1 cellular context compared by ENCODE assay signal in the genomic region with DNA sequence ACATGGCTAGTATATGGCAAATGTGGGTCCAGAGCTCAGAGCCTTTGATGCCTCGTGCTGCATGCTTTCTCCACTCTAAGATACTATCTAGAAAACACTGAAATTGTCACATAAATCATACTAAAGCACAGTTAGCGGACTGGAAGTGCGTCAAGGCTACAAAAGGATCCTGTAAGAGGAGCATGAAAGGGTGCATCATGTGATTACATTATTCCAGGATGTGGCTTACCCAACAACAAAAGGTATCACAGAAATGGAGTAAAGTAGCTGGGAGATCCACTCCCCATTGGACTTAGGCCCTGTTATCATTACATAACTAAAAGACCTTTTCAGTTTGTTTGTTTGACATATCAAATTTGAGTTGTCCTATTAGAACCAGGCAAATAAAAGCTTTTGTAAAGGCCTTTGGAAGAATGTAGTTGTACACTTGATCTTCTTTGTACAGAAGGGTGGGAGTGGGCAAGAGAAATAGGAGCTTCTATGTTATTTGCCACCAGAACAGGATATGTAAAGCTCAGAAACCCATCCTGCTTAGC.
A peak's percentile ranks its signal among the peaks of the same experiment; 100 is the strongest.
TF ChIP-seq lines count a peak whose summit lies in the region.

No MANE protein-coding gene starts in this region.

TF ChIP-seq in HepG2, 621 proteins besides CTCF, POLR2A, EP300 and RAD21 (continued from another document and continues in another):
- TF ChIP-seq SKIL (CRISPR knock-in tag; IDR thresholded peaks at IDR 0.05; ENCODE audit: borderline replicate concordance): no peak
- TF ChIP-seq SMYD3 (CRISPR knock-in tag; IDR thresholded peaks at IDR 0.05): no peak
- TF ChIP-seq MLLT10 (CRISPR knock-in tag; IDR thresholded peaks at IDR 0.05): no peak
- TF ChIP-seq ETV5 (CRISPR knock-in tag; IDR thresholded peaks at IDR 0.05; ENCODE audit: borderline replicate concordance): peak; percentile 56; the same call in 1 of the 2 replicates
- TF ChIP-seq RBAK (CRISPR knock-in tag; IDR thresholded peaks at IDR 0.05): no peak
- TF ChIP-seq ZNF879 (CRISPR knock-in tag; IDR thresholded peaks at IDR 0.05): no peak
- TF ChIP-seq, protein P1, sequence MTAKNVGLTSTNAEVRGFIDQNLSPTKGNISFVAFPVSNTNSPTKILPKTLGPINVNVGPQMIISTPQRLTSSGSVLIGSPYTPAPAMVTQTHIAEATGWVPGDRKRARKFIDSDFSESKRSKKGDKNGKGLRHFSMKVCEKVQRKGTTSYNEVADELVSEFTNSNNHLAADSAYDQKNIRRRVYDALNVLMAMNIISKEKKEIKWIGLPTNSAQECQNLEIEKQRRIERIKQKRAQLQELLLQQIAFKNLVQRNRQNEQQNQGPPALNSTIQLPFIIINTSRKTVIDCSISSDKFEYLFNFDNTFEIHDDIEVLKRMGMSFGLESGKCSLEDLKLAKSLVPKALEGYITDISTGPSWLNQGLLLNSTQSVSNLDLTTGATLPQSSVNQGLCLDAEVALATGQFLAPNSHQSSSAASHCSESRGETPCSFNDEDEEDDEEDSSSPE (CRISPR knock-in tag; IDR thresholded peaks at IDR 0.05): no peak
- 0 out of 2 replicates have a peak, but pooled peaks have one; percentile 7 for TF ChIP-seq FOSL2 (CRISPR knock-in tag; IDR thresholded peaks at IDR 0.05)
- TF ChIP-seq ZNF382 (CRISPR knock-in tag; IDR thresholded peaks at IDR 0.05; ENCODE audit: borderline replicate concordance): no peak
- no peak for TF ChIP-seq ZNF749 (CRISPR knock-in tag; IDR thresholded peaks at IDR 0.05; ENCODE audit: borderline replicate concordance)
- no peak for TF ChIP-seq ZBTB8A (CRISPR knock-in tag; IDR thresholded peaks at IDR 0.05; ENCODE audit: borderline replicate concordance, low read depth)
- TF ChIP-seq HNRNPK (IDR thresholded peaks at IDR 0.05; ENCODE audit: low read depth, low read length, poor library complexity, severe bottlenecking): no peak
- no peak for TF ChIP-seq GATAD1 (CRISPR knock-in tag; IDR thresholded peaks at IDR 0.05)
- no peak for TF ChIP-seq MYPOP (CRISPR knock-in tag; IDR thresholded peaks at IDR 0.05)
- no peak for TF ChIP-seq ZNF543 (CRISPR knock-in tag; IDR thresholded peaks at IDR 0.05)
- TF ChIP-seq ZNF263 (CRISPR knock-in tag; IDR thresholded peaks at IDR 0.05): no peak
- TF ChIP-seq FOXK1 (CRISPR knock-in tag; IDR thresholded peaks at IDR 0.05; ENCODE audit: borderline replicate concordance, low read depth): no peak
- TF ChIP-seq, protein P2, sequence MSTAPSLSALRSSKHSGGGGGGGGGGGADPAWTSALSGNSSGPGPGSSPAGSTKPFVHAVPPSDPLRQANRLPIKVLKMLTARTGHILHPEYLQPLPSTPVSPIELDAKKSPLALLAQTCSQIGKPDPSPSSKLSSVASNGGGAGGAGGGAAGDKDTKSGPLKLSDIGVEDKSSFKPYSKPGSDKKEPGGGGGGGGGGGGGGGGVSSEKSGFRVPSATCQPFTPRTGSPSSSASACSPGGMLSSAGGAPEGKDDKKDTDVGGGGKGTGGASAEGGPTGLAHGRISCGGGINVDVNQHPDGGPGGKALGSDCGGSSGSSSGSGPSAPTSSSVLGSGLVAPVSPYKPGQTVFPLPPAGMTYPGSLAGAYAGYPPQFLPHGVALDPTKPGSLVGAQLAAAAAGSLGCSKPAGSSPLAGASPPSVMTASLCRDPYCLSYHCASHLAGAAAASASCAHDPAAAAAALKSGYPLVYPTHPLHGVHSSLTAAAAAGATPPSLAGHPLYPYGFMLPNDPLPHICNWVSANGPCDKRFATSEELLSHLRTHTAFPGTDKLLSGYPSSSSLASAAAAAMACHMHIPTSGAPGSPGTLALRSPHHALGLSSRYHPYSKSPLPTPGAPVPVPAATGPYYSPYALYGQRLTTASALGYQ (CRISPR knock-in tag; IDR thresholded peaks at IDR 0.05): no peak
- no peak for TF ChIP-seq ZNF432 (CRISPR knock-in tag; IDR thresholded peaks at IDR 0.05; ENCODE audit: borderline replicate concordance)
- no peak for TF ChIP-seq THYN1 (CRISPR knock-in tag; IDR thresholded peaks at IDR 0.05; ENCODE audit: borderline replicate concordance, low read depth)
- TF ChIP-seq ZNF781 (CRISPR knock-in tag; IDR thresholded peaks at IDR 0.05; ENCODE audit: borderline replicate concordance, not compliant biosample characterization): no peak
- no peak for TF ChIP-seq NRL (CRISPR knock-in tag; IDR thresholded peaks at IDR 0.05; ENCODE audit: borderline replicate concordance)
- TF ChIP-seq, protein P3, sequence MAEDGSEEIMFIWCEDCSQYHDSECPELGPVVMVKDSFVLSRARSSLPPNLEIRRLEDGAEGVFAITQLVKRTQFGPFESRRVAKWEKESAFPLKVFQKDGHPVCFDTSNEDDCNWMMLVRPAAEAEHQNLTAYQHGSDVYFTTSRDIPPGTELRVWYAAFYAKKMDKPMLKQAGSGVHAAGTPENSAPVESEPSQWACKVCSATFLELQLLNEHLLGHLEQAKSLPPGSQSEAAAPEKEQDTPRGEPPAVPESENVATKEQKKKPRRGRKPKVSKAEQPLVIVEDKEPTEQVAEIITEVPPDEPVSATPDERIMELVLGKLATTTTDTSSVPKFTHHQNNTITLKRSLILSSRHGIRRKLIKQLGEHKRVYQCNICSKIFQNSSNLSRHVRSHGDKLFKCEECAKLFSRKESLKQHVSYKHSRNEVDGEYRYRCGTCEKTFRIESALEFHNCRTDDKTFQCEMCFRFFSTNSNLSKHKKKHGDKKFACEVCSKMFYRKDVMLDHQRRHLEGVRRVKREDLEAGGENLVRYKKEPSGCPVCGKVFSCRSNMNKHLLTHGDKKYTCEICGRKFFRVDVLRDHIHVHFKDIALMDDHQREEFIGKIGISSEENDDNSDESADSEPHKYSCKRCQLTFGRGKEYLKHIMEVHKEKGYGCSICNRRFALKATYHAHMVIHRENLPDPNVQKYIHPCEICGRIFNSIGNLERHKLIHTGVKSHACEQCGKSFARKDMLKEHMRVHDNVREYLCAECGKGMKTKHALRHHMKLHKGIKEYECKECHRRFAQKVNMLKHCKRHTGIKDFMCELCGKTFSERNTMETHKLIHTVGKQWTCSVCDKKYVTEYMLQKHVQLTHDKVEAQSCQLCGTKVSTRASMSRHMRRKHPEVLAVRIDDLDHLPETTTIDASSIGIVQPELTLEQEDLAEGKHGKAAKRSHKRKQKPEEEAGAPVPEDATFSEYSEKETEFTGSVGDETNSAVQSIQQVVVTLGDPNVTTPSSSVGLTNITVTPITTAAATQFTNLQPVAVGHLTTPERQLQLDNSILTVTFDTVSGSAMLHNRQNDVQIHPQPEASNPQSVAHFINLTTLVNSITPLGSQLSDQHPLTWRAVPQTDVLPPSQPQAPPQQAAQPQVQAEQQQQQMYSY (CRISPR knock-in tag; IDR thresholded peaks at IDR 0.05): no peak
- peak; percentile 38; the same call in 1 of the 2 replicates for TF ChIP-seq ZNF644 (CRISPR knock-in tag; IDR thresholded peaks at IDR 0.05; ENCODE audit: low read depth)
- TF ChIP-seq ZNF773 (CRISPR knock-in tag; IDR thresholded peaks at IDR 0.05; ENCODE audit: borderline replicate concordance): no peak
- TF ChIP-seq BCL6 (CRISPR knock-in tag; IDR thresholded peaks at IDR 0.05): peak; percentile 24
- TF ChIP-seq ASH2L (IDR thresholded peaks at IDR 0.05; ENCODE audit: insufficient read length, low read depth, low read length): peak; percentile 53
- TF ChIP-seq MIER2 (CRISPR knock-in tag; IDR thresholded peaks at IDR 0.05): 0 out of 2 replicates have a peak, but pooled peaks have one; percentile 18
- no peak for TF ChIP-seq CC2D1A (CRISPR knock-in tag; IDR thresholded peaks at IDR 0.05)
- TF ChIP-seq KDM1A (CRISPR knock-in tag; IDR thresholded peaks at IDR 0.05): 0 out of 2 replicates have a peak, but pooled peaks have one; percentile 38
- TF ChIP-seq SIX1 (CRISPR knock-in tag; IDR thresholded peaks at IDR 0.05; ENCODE audit: borderline replicate concordance): peak; percentile 70; the same call in 1 of the 2 replicates
- TF ChIP-seq ZBED4 (CRISPR knock-in tag; IDR thresholded peaks at IDR 0.05; ENCODE audit: borderline replicate concordance): no peak
- no peak for TF ChIP-seq CEBPB (IDR thresholded peaks at IDR 0.05; ENCODE audit: borderline replicate concordance, low read depth, low read length)
- TF ChIP-seq, protein P4, sequence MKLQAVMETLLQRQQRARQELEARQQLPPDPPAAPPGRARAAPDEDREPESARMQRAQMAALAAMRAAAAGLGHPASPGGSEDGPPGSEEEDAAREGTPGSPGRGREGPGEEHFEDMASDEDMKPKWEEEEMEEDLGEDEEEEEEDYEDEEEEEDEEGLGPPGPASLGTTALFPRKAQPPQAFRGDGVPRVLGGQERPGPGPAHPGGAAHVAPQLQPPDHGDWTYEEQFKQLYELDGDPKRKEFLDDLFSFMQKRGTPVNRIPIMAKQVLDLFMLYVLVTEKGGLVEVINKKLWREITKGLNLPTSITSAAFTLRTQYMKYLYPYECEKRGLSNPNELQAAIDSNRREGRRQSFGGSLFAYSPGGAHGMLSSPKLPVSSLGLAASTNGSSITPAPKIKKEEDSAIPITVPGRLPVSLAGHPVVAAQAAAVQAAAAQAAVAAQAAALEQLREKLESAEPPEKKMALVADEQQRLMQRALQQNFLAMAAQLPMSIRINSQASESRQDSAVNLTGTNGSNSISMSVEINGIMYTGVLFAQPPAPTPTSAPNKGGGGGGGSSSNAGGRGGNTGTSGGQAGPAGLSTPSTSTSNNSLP (IDR thresholded peaks at IDR 0.05; ENCODE audit: low read depth, low read length): peak; percentile 45
- TF ChIP-seq, protein P5, sequence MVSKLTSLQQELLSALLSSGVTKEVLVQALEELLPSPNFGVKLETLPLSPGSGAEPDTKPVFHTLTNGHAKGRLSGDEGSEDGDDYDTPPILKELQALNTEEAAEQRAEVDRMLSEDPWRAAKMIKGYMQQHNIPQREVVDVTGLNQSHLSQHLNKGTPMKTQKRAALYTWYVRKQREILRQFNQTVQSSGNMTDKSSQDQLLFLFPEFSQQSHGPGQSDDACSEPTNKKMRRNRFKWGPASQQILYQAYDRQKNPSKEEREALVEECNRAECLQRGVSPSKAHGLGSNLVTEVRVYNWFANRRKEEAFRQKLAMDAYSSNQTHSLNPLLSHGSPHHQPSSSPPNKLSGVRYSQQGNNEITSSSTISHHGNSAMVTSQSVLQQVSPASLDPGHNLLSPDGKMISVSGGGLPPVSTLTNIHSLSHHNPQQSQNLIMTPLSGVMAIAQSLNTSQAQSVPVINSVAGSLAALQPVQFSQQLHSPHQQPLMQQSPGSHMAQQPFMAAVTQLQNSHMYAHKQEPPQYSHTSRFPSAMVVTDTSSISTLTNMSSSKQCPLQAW (CRISPR knock-in tag; IDR thresholded peaks at IDR 0.05): no peak
- TF ChIP-seq TRAFD1 (CRISPR knock-in tag; IDR thresholded peaks at IDR 0.05; ENCODE audit: borderline replicate concordance): no peak
- no peak for TF ChIP-seq ZZZ3 (CRISPR knock-in tag; IDR thresholded peaks at IDR 0.05; ENCODE audit: borderline replicate concordance)
